ENCODE assay signal across 9 cellular contexts in the genomic region with DNA sequence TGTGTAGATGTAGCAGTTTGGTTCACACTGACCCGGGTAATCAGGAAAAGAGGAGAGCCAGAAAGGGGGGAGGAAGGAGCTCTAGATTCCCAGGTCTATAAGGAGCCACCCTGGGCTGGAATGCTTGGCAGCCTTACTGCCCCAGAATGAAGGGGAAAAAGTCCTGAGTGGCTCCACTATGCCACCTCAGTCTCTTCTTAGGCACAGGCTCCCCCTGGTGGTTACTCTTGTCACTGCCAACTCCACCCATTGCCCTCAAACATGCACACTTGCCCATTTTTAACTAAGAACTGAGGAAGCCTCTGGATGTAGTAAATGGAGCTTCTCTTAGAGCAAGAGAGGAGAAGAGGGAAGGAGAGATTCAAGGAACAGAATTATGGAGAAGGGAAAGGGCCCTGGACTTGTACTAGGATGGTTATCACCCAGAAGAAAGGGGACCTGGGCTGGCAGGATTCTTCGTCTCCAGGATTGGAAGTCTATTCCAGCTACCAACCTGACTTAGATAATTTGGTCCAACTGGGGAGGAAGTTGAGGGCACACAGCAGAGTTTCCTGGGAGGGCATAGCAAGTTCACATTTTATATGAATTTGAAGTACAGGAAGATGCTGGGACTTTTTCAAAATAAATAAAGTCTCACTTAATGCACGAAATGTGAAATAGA. TPM values are rescaled to one million over a fixed set of nuclear protein-coding genes. Genes with fewer than 3 reads are reported as not detected.
DNase-seq lines count a peak whose midpoint lies in the region; ATAC-seq and TF ChIP-seq lines count a peak whose summit lies in the region.
"Had no signal": no experiment of that assay in that cellular context is flagged by ENCODE, and none has a peak within 500 bp of the region (broad histone marks: within the 10 kb centered on the region; RNA-seq: fewer than 3 reads in every experiment).

No MANE protein-coding gene starts in this region.

- H3K4me3 Mint-ChIP-seq in nephron progenitor cell = no peak overlapping the region

- H3K27ac ChIP-seq in Panc1 (ENCODE audit: low read length) = no peak overlapping the region
- H3K27ac ChIP-seq: epithelial cell of prostate had no signal

- DNase-seq in ELF-1 (ENCODE audit: low read depth, low spot score) = peak; percentile 84
- peak; percentile 90 for DNase-seq in KBM-7
- peak; percentile 76 for DNase-seq in Panc1 (ENCODE audit: low read depth, low spot score)
- DNase-seq in activated T-cell treated with anti-CD3 and anti-CD28 coated beads, Interleukin-2, amount 50 U/mL, for 1 hour = peak; percentile 79
- DNase-seq in fibroblast of gingiva (ENCODE audit: low read depth) = peak; percentile 67
- DNase-seq in nephron progenitor cell = peak; percentile 85
- DNase-seq in stimulated activated naive CD8-positive, alpha-beta T cell treated with anti-CD3 and anti-CD28 coated beads, Interleukin-15, Interleukin-2, amounts not matched to agents 100 U/mL and 50 U/mL, for 24 hours = peak; percentile 83

- no peaks in the 10 kb centered on the region for H3K27me3 ChIP-seq in Panc1 (ENCODE audit: control insufficient read depth, insufficient read depth, low read length)

- peak; percentile 98 for TF ChIP-seq CTCF in Panc1 (IDR thresholded peaks at IDR 0.05)
- TF ChIP-seq CTCF in nephron progenitor cell (IDR thresholded peaks at IDR 0.05) = peak; percentile 95

- intact Hi-C loops in Panc1 (cut with micrococcal nuclease; ENCODE audit: unreplicated experiment) = loop anchor here (2.0 kb wide), 1 partner anchor 232 kb away; no protein-coding TSS in a partner anchor

- peaks cover 7% of the 10 kb centered on the region for H3K27me3 Mint-ChIP-seq in nephron progenitor cell (ENCODE audit: low read depth, poor library complexity)

- no peaks in the 10 kb centered on the region for H3K4me1 Mint-ChIP-seq in nephron progenitor cell

- H3K36me3 ChIP-seq in Panc1 (ENCODE audit: control insufficient read depth, insufficient read depth, low read length) = no peaks in the 10 kb centered on the region

- no peaks in the 10 kb centered on the region for H3K36me3 Mint-ChIP-seq in nephron progenitor cell (ENCODE audit: low read depth)

- no peaks in the 10 kb centered on the region for H3K4me1 ChIP-seq in Panc1 (ENCODE audit: control insufficient read depth, insufficient read depth, low read length)

- ATAC-seq in Panc1 = peak; percentile 93
- peak; percentile 85 for ATAC-seq in stimulated activated naive CD8-positive, alpha-beta T cell treated with anti-CD3 and anti-CD28 coated beads, Interleukin-15, Interleukin-2, amounts not matched to agents 100 U/mL and 50 U/mL, for 24 hours
- ATAC-seq in GM18511 (IDR thresholded peaks at IDR 0.05; ENCODE audit: unreplicated experiment) = no peak

- POLR2A ChIA-PET in Panc1 (lab: Charles Lee) = interaction anchor here (0.6 kb wide), 1 partner anchor 163 kb away, joined by 3 read pairs; no protein-coding TSS in a partner anchor

- H3K4me3 ChIP-seq in Panc1 (ENCODE audit: low read depth in 2 of 2, low read length in 2 of 2) = no peak overlapping the region

- in situ Hi-C loops in KBM-7 (cut with MboI; ENCODE audit: low pct_unique_long_range_greater_than_20kb, low sequenced_read_pairs) (no loop called here), Panc1 (cut with HindIII; ENCODE audit: low pct_unique_long_range_greater_than_20kb, low sequenced_read_pairs) (no loop called here)

- CTCF ChIA-PET in Panc1 (lab: Charles Lee) = interaction anchor here (0.5 to 1.6 kb wide), 13 partner anchors 10 to 868 kb away, joined by 3 to 8 read pairs (median 5); no protein-coding TSS in a partner anchor

- no peaks in the 10 kb centered on the region for H3K9me3 Mint-ChIP-seq in nephron progenitor cell

- no peak overlapping the region for H3K27ac Mint-ChIP-seq in nephron progenitor cell

- no peaks in the 10 kb centered on the region for H3K9me3 ChIP-seq in Panc1 (ENCODE audit: control insufficient read depth, insufficient read depth, low read depth, low read length)

- BruUV-seq in Panc1 (replicated peaks; lab: Mats Ljungman, UMichigan) = no TSS peak

RNA-seq across cellular contexts. Expression of gene HPS6, which starts 7.8 kb away (rescaled TPM):
- total RNA-seq in Panc1 (2021; ENCODE audit: unreplicated experiment) = 34.5 TPM
- polyA plus RNA-seq in Panc1 (2012; ENCODE audit: insufficient read length) = 32.4 TPM

RNA-seq across cellular contexts. Expression of gene ARMH3, which starts 17.0 kb away (rescaled TPM):
- 30.6 TPM for total RNA-seq in Panc1 (2021; ENCODE audit: unreplicated experiment)
- 19.3 TPM for polyA plus RNA-seq in Panc1 (2012; ENCODE audit: insufficient read length)

RNA-seq across cellular contexts. Expression of gene LDB1, which starts 47.2 kb away (rescaled TPM):
- total RNA-seq in Panc1 (2021; ENCODE audit: unreplicated experiment) = 87.6 TPM
- 125 TPM for polyA plus RNA-seq in Panc1 (2012; ENCODE audit: insufficient read length)

RNA-seq across cellular contexts. Expression of gene PPRC1, which starts 59.8 kb away (rescaled TPM):
- 87.9 TPM for total RNA-seq in Panc1 (2021; ENCODE audit: unreplicated experiment)
- 58.1 TPM for polyA plus RNA-seq in Panc1 (2012; ENCODE audit: insufficient read length)
